ENCODE assay signal across 11 cellular contexts in genomic region chr18:52409732-52410131, GRCh38.
DNase-seq lines count a peak whose midpoint lies in the region; ATAC-seq lines count a peak whose summit lies in the region.
"Had no signal": no experiment of that assay in that cellular context is flagged by ENCODE, and none has a peak within 500 bp of the region (broad histone marks: within the 10 kb centered on the region; RNA-seq: fewer than 3 reads in every experiment).

No MANE protein-coding gene starts in this region.

- ATAC-seq in GM18499 (IDR thresholded peaks at IDR 0.05; ENCODE audit: insufficient read depth, unreplicated experiment) (peak; percentile 96), GM21526 (IDR thresholded peaks at IDR 0.05; ENCODE audit: low FRiP score, unreplicated experiment) (peak; percentile 95), HG03354 (IDR thresholded peaks at IDR 0.05; ENCODE audit: poor library complexity, severe bottlenecking, unreplicated experiment) (peak; percentile 91)

- DNase-seq in globus pallidus (ENCODE audit: low spot score) (peak; percentile 25), T-helper 9 cell (no peak), NCI-H1436 treated with DMSO at 0.1 percent for 48 hours (lab: John Stamatoyannopoulos, UW) (no peak), NCI-H2196 (lab: John Stamatoyannopoulos, UW; ENCODE audit: unreplicated experiment) (no peak), UCSD-AML1 (lab: John Stamatoyannopoulos, UW; ENCODE audit: unreplicated experiment) (no peak)
- DNase-seq: activated naive CD8-positive, alpha-beta T cell treated with anti-CD3 and anti-CD28 coated beads, Interleukin-2, amount 10 ng/mL, durations not matched to agents 7 days and 5 days; DMS79 treated with DMSO at 0.1 percent for 48 hours; T-helper 1 cell had no signal
